Comparison of ENCODE assay signal across 8 cellular contexts in genomic region chr14:21987937-21988336, GRCh38.
A peak's percentile ranks its signal among the peaks of the same experiment; 100 is the strongest.
DNase-seq lines count a peak whose midpoint lies in the region; ATAC-seq and TF ChIP-seq lines count a peak whose summit lies in the region.

No MANE protein-coding gene starts in this region.

- no peak overlapping the region for H3K27ac ChIP-seq in mammary epithelial cell (ENCODE audit: insufficient read depth, low read depth, low read length)
- no peak overlapping the region for H3K27ac ChIP-seq in neural cell (ENCODE audit: low read length)

- no TSS peak for BruUV-seq in mammary epithelial cell (replicated peaks; lab: Mats Ljungman, UMichigan)

- H3F3A ChIP-seq in neural cell (ENCODE audit: insufficient read depth, low read length, poor library complexity, severe bottlenecking), result no peaks in the 10 kb centered on the region

- WGBS in mammary epithelial cell (ENCODE audit: low coverage, missing lambda C conversion rate), result 30% methylated on average over 3 of the region's 3 CpGs

- H3K27me3 ChIP-seq in mammary epithelial cell (ENCODE audit: insufficient read depth, low read length) (no peaks in the 10 kb centered on the region), neural cell (ENCODE audit: insufficient read depth, low read depth, low read length) (no peaks in the 10 kb centered on the region)

- TF ChIP-seq CTCF in mammary epithelial cell (conservative IDR thresholded peaks at IDR 0.05 in 1 of 2, IDR thresholded peaks at IDR 0.05 in 1 of 2; ENCODE audit: extremely low read depth in 1 of 2, insufficient read depth in 1 of 2, low read depth in 1 of 2, low read length in 2 of 2) (peak; percentile 46 to 51), neural cell (IDR thresholded peaks at IDR 0.05; ENCODE audit: poor library complexity, severe bottlenecking) (peak; percentile 29)

- H3K9me3 ChIP-seq in mammary epithelial cell (replicated peaks; ENCODE audit: insufficient read depth, low read length) (no peaks in the 10 kb centered on the region), neural cell (ENCODE audit: low read length) (no peaks in the 10 kb centered on the region)

- H3K9me3 Mint-ChIP-seq in activated CD8-positive, alpha-beta memory T cell treated with anti-CD3 and anti-CD28 coated beads, Interleukin-2, amount 10 ng/mL, durations not matched to agents 7 days and 5 days (ENCODE audit: low read depth), result no peaks in the 10 kb centered on the region

- no peak for TF ChIP-seq EP300 in neural cell (conservative IDR thresholded peaks at IDR 0.05; ENCODE audit: poor library complexity, severe bottlenecking)

- peak overlapping the region; percentile 79 for H3K27ac Mint-ChIP-seq in activated CD8-positive, alpha-beta memory T cell treated with anti-CD3 and anti-CD28 coated beads, Interleukin-2, amount 10 ng/mL, durations not matched to agents 7 days and 5 days

- intact Hi-C loops in mammary epithelial cell (cut with micrococcal nuclease), result no loop called here

- no peak overlapping the region for H3K4me3 Mint-ChIP-seq in activated CD8-positive, alpha-beta memory T cell treated with anti-CD3 and anti-CD28 coated beads, Interleukin-2, amount 10 ng/mL, durations not matched to agents 7 days and 5 days

- H3K4me1 ChIP-seq in mammary epithelial cell (ENCODE audit: insufficient read depth, low read length), result no peaks in the 10 kb centered on the region

- no peak for DNase-seq in activated CD8-positive, alpha-beta memory T cell treated with anti-CD3 and anti-CD28 coated beads, Interleukin-2, amount 10 ng/mL, durations not matched to agents 7 days and 5 days
- no peak for DNase-seq in activated CD8-positive, alpha-beta memory T cell treated with anti-CD3 and anti-CD28 coated beads, Interleukin-2, amount 50 U/mL, for 4 hours
- DNase-seq in NCI-H460 (ENCODE audit: extremely low read depth, low read depth) (peak; percentile 47), mammary epithelial cell (peak; percentile 19), GF-D8 (lab: John Stamatoyannopoulos, UW) (no peak), NCI-H1436 treated with DMSO at 0.1 percent for 48 hours (lab: John Stamatoyannopoulos, UW) (no peak)

- no peak for TF ChIP-seq RAD21 in neural cell (conservative IDR thresholded peaks at IDR 0.05)

- H3K79me2 ChIP-seq in mammary epithelial cell (ENCODE audit: insufficient read depth, low read length), result no peaks in the 10 kb centered on the region
- H3K79me2 ChIP-seq in neural cell (replicated peaks; ENCODE audit: insufficient read depth, low read length), result no peaks in the 10 kb centered on the region

- H3K27me3 Mint-ChIP-seq in activated CD8-positive, alpha-beta memory T cell treated with anti-CD3 and anti-CD28 coated beads, Interleukin-2, amount 10 ng/mL, durations not matched to agents 7 days and 5 days, result peaks cover 4% of the 10 kb centered on the region

- no peak overlapping the region for H2AFZ ChIP-seq in mammary epithelial cell (ENCODE audit: low read depth, low read length)
- H2AFZ ChIP-seq in neural cell (ENCODE audit: low read depth, low read length), result no peak overlapping the region

- peak; percentile 64 for ATAC-seq in activated CD8-positive, alpha-beta memory T cell treated with anti-CD3 and anti-CD28 coated beads, Interleukin-2, amount 10 ng/mL, durations not matched to agents 7 days and 5 days
- no peak for ATAC-seq in HG03196 (IDR thresholded peaks at IDR 0.05; ENCODE audit: unreplicated experiment)

- H3K36me3 ChIP-seq in mammary epithelial cell (ENCODE audit: insufficient read depth, low read length), result no peaks in the 10 kb centered on the region
- H3K36me3 ChIP-seq in neural cell (ENCODE audit: insufficient read depth, low read length), result no peaks in the 10 kb centered on the region

- in situ Hi-C loops in mammary epithelial cell (cut with MboI; ENCODE audit: low sequenced_read_pairs in 2 of 2), result loop anchor here in 1 of 2 donors (25.0 kb wide), 1 partner anchor 99 kb away; no protein-coding TSS in a partner anchor

- H3K9ac ChIP-seq in mammary epithelial cell (ENCODE audit: insufficient read depth, low read length) (no peak overlapping the region), neural cell (ENCODE audit: low read length) (no peak overlapping the region)

- H3K9me2 ChIP-seq in neural cell (ENCODE audit: insufficient read depth, low read length), result no peaks in the 10 kb centered on the region

- H3K4me3 ChIP-seq in mammary epithelial cell (replicated peaks in 1 of 3; ENCODE audit: insufficient read depth in 1 of 3, low read depth in 2 of 3, low read length in 3 of 3) (no peak overlapping the region), neural cell (ENCODE audit: low read length) (no peak overlapping the region)

- H3K4me2 ChIP-seq in mammary epithelial cell (ENCODE audit: insufficient read depth, low read depth, low read length), result no peak overlapping the region
- H3K4me2 ChIP-seq in neural cell (ENCODE audit: low read length), result no peak overlapping the region

- CTCF ChIA-PET in activated CD8-positive, alpha-beta memory T cell treated with anti-CD3 and anti-CD28 coated beads, Interleukin-2, amount 10 ng/mL, durations not matched to agents 7 days and 5 days (lab: Charles Lee), result interaction anchor here (0.8 to 2.0 kb wide), 10 partner anchors 9 to 572 kb away, joined by 3 to 9 read pairs (median 4); no protein-coding TSS in a partner anchor
- CTCF ChIA-PET in mammary epithelial cell (lab: Charles Lee; ENCODE audit: low non-redundant PET), result interaction anchor here (0.6 to 0.7 kb wide), 2 partner anchors 51 to 163 kb away, joined by 4 read pairs; no protein-coding TSS in a partner anchor

- H3K4me1 Mint-ChIP-seq in activated CD8-positive, alpha-beta memory T cell treated with anti-CD3 and anti-CD28 coated beads, Interleukin-2, amount 10 ng/mL, durations not matched to agents 7 days and 5 days, result peaks cover 28% of the 10 kb centered on the region

- H3K36me3 Mint-ChIP-seq in activated CD8-positive, alpha-beta memory T cell treated with anti-CD3 and anti-CD28 coated beads, Interleukin-2, amount 10 ng/mL, durations not matched to agents 7 days and 5 days, result no peaks in the 10 kb centered on the region

- H4K20me1 ChIP-seq in mammary epithelial cell (ENCODE audit: insufficient read depth, low read length), result no peaks in the 10 kb centered on the region
- H4K20me1 ChIP-seq in neural cell (ENCODE audit: insufficient read depth), result no peaks in the 10 kb centered on the region

- dilution Hi-C loops in mammary epithelial cell (cut with HindIII; ENCODE audit: low sequenced_read_pairs), result no loop called here

TF ChIP-seq in neural cell, 6 proteins besides CTCF, POLR2A, EP300 and RAD21:
- TF ChIP-seq REST (IDR thresholded peaks at IDR 0.05; ENCODE audit: borderline replicate concordance) (no peak), SMC3 (conservative IDR thresholded peaks at IDR 0.05; ENCODE audit: poor library complexity) (no peak)

Comparison
In these comparisons a context has a peak if more than half of its experiments do, and no peak if none do; other contexts are left out.
1. DNase-seq: peak in NCI-H460 (single experiment) and mammary epithelial cell (single experiment); none in activated CD8-positive, alpha-beta memory T cell treated with anti-CD3 and anti-CD28 coated beads, Interleukin-2, amount 10 ng/mL, durations not matched to agents 7 days and 5 days (single experiment), activated CD8-positive, alpha-beta memory T cell treated with anti-CD3 and anti-CD28 coated beads, Interleukin-2, amount 50 U/mL, for 4 hours (single experiment), GF-D8 (single experiment) and NCI-H1436 treated with DMSO at 0.1 percent for 48 hours (single experiment).